27 cellular contexts compared by ENCODE assay signal in the genomic region with DNA sequence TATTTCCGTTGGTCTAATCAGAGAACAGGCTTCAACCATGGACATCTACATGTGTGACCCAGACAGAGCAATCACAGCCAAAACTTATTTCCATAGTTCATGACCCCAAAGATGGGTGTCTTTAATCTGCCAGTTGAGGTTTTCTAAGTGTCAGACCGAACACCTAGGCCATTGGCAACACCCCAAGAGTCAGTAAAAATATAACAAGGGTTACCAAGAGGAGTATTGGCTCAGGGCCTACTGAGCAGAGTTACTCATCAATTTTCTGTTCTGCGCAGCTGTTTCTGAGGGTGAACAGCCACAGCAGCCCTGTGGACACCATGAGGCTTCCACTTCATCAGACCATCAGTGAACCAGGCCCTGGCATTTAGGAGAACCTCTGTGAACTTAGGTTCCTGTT. TPM values are rescaled to one million over a fixed set of nuclear protein-coding genes. Genes with fewer than 3 reads are reported as not detected.
DNase-seq lines count a peak whose midpoint lies in the region; ATAC-seq and TF ChIP-seq lines count a peak whose summit lies in the region.
"Had no signal": no experiment of that assay in that cellular context is flagged by ENCODE, and none has a peak within 500 bp of the region (broad histone marks: within the 10 kb centered on the region; RNA-seq: fewer than 3 reads in every experiment).

No MANE protein-coding gene starts in this region.

- H3K4me1 Mint-ChIP-seq in activated CD8-positive, alpha-beta T cell treated with anti-CD3 and anti-CD28 coated beads for 36 hours (ENCODE audit: low read depth), result no peaks in the 10 kb centered on the region
- H3K4me1 Mint-ChIP-seq: GM23338 had no signal

- H3K36me3 Mint-ChIP-seq in activated CD8-positive, alpha-beta T cell treated with anti-CD3 and anti-CD28 coated beads for 36 hours (ENCODE audit: low read depth), result peaks cover 5% of the 10 kb centered on the region

- H3K9me3 Mint-ChIP-seq in activated CD8-positive, alpha-beta T cell treated with anti-CD3 and anti-CD28 coated beads for 36 hours, result no peaks in the 10 kb centered on the region
- H3K9me3 Mint-ChIP-seq: CD8-positive, alpha-beta T cell; GM23338; H9 had no signal

- intact Hi-C loops in lower leg skin (cut with DNase I; ENCODE audit: low total_unique reads), result no loop called here
- intact Hi-C loops in activated CD8-positive, alpha-beta T cell treated with anti-CD3 and anti-CD28 coated beads for 36 hours (cut with micrococcal nuclease), result no loop called here

- H3K27me3 Mint-ChIP-seq in activated CD8-positive, alpha-beta T cell treated with anti-CD3 and anti-CD28 coated beads for 36 hours, result no peaks in the 10 kb centered on the region
- H3K27me3 Mint-ChIP-seq: B cell had no signal

- no peak overlapping the region for H3K27ac Mint-ChIP-seq in activated CD8-positive, alpha-beta T cell treated with anti-CD3 and anti-CD28 coated beads for 36 hours
- H3K27ac Mint-ChIP-seq: B cell; CD8-positive, alpha-beta T cell; GM23338; H9 had no signal

- DNase-seq in LHCN-M2 (ENCODE audit: low read depth) (peak; percentile 75), RPMI8226 (peak; percentile 95), kidney tubule cell (ENCODE audit: low spot score) (peak; percentile 67), myocyte (ENCODE audit: low read depth) (peak; percentile 88), lower leg skin (ENCODE audit: low spot score in 2 of 2) (no peak), HT-29 (ENCODE audit: low spot score) (no peak)
- DNase-seq in activated CD8-positive, alpha-beta T cell treated with anti-CD3 and anti-CD28 coated beads for 36 hours, result no peak
- DNase-seq: Caco-2; CD8-positive, alpha-beta T cell; DMS79 treated with DMSO at 0.1 percent for 48 hours; GF-D8; H9; Kasumi-1; MM.1S; NCI-H2029; NCI-H446; NCI-H524 treated with DMSO at 0.1 percent for 48 hours; NCI-H774; SHP77 treated with DMSO at 0.1 percent for 48 hours had no signal

- TF ChIP-seq CTCF in lower leg skin (IDR thresholded peaks at IDR 0.05), result no peak
- TF ChIP-seq CTCF in activated CD8-positive, alpha-beta T cell treated with anti-CD3 and anti-CD28 coated beads for 36 hours (IDR thresholded peaks at IDR 0.05), result no peak

- no peak overlapping the region for H3K4me3 ChIP-seq in lower leg skin (ENCODE audit: low read depth, poor library complexity, severe bottlenecking)
- H3K4me3 ChIP-seq: GM23338, K562, SK-N-MC had no signal

- CTCF ChIA-PET in activated CD8-positive, alpha-beta T cell treated with anti-CD3 and anti-CD28 coated beads for 36 hours (lab: Charles Lee), result interaction anchor here (1.0 kb wide), 1 partner anchor 10 kb away, joined by 5 read pairs; no protein-coding TSS in a partner anchor

- no peak overlapping the region for H3K4me3 Mint-ChIP-seq in activated CD8-positive, alpha-beta T cell treated with anti-CD3 and anti-CD28 coated beads for 36 hours
- H3K4me3 Mint-ChIP-seq: B cell; CD8-positive, alpha-beta T cell; GM23338; H9 had no signal

- no peak for TF ChIP-seq POLR2A in lower leg skin (IDR thresholded peaks at IDR 0.05)
- TF ChIP-seq POLR2A in GM18505 (IDR thresholded peaks at IDR 0.05; ENCODE audit: borderline replicate concordance, extremely low read depth, insufficient read depth, insufficient read length), result no peak

- ATAC-seq in activated CD8-positive, alpha-beta T cell treated with anti-CD3 and anti-CD28 coated beads for 36 hours, result no peak
- no peak for ATAC-seq in GM18505 (IDR thresholded peaks at IDR 0.05; ENCODE audit: unreplicated experiment)
- ATAC-seq: CD8-positive, alpha-beta T cell; GM23338; K562; Panc1 had no signal

- POLR2A ChIA-PET in activated CD8-positive, alpha-beta T cell treated with anti-CD3 and anti-CD28 coated beads for 36 hours (lab: Charles Lee), result interaction anchor here (1.0 to 1.3 kb wide), 2 partner anchors 17 to 18 kb away, joined by 4 to 5 read pairs; partner anchors contain the start of gene GUCD1

- 83 to 88% methylated on average over 3 of the region's 3 CpGs for WGBS in lower leg skin, 2 donors

RNA-seq across cellular contexts. Expression of gene GUCD1, which starts 18.8 kb away (rescaled TPM):
- total RNA-seq in LHCN-M2 (2014; rRNA removed) (145 and 163 TPM in 2 replicates), myocyte (192 and 242 TPM in 2 replicates), lower leg skin (100 to 1,000 TPM in 1 of 4 donors, 10 to 100 TPM in 3; 67.0 to 124 (median 95.9) TPM)
- 81.2 TPM for polyA plus RNA-seq in LHCN-M2 (2012)
- polyA plus RNA-seq in myocyte (2012), result 99.8 TPM
- total RNA-seq in activated CD8-positive, alpha-beta T cell treated with anti-CD3 and anti-CD28 coated beads for 36 hours, result 100 to 1,000 TPM in 1 of 2 experiments, 10 to 100 TPM in 1; 99.7 to 111 TPM
- total RNA-seq in HT-29 (2014; rRNA removed; shearing (Covaris generic)), result 178 and 179 TPM in 2 replicates

RNA-seq across cellular contexts. Expression of gene SNRPD3, which starts 19.7 kb away (rescaled TPM):
- 133 TPM in 2 replicates for total RNA-seq in LHCN-M2 (2014; rRNA removed)
- 161 TPM for polyA plus RNA-seq in LHCN-M2 (2012)
- total RNA-seq in myocyte, result 169 and 202 TPM in 2 replicates
- polyA plus RNA-seq in myocyte (2012), result 156 TPM
- 100 to 1,000 TPM; 108 to 134 (median 116) TPM for total RNA-seq in lower leg skin
- total RNA-seq in activated CD8-positive, alpha-beta T cell treated with anti-CD3 and anti-CD28 coated beads for 36 hours, result 100 to 1,000 TPM; 153 to 165 TPM
- total RNA-seq in HT-29 (2014; rRNA removed; shearing (Covaris generic)), result 170 and 171 TPM in 2 replicates

RNA-seq across cellular contexts. Expression of gene UPB1, which starts 41.0 kb away (rescaled TPM):
- total RNA-seq in LHCN-M2 (2014; rRNA removed), result not detected in 2 replicates
- 0.02 TPM for polyA plus RNA-seq in LHCN-M2 (2012)
- 0.31 TPM in 1 of 2 replicates, not detected in the other for total RNA-seq in myocyte
- polyA plus RNA-seq in myocyte (2012), result 0.03 TPM
- total RNA-seq in lower leg skin, result 1 to 10 TPM in 3 of 4 donors, under 1 TPM in 1; 0.99 to 2.1 (median 1.9) TPM
- under 1 TPM; 0.16 to 0.49 TPM for total RNA-seq in activated CD8-positive, alpha-beta T cell treated with anti-CD3 and anti-CD28 coated beads for 36 hours
- not detected in 2 replicates for total RNA-seq in HT-29 (2014; rRNA removed; shearing (Covaris generic))
- total RNA-seq: GM23338, H9, HT1080 had no signal

RNA-seq across cellular contexts. Expression of gene LRRC75B, which starts 56.8 kb away (rescaled TPM):
- total RNA-seq in LHCN-M2 (2014; rRNA removed) (6.0 and 7.2 TPM in 2 replicates), myocyte (10.0 and 13.2 TPM in 2 replicates), lower leg skin (10 to 100 TPM; 12.5 to 19.2 (median 16.5) TPM)
- polyA plus RNA-seq in LHCN-M2 (2012), result 5.2 TPM
- 9.6 TPM for polyA plus RNA-seq in myocyte (2012)
- total RNA-seq in activated CD8-positive, alpha-beta T cell treated with anti-CD3 and anti-CD28 coated beads for 36 hours, result 1 to 10 TPM; 1.2 to 1.5 TPM
- total RNA-seq in HT-29 (2014; rRNA removed; shearing (Covaris generic)), result 11.7 and 13.5 TPM in 2 replicates
- total RNA-seq: CD8-positive, alpha-beta T cell; OCI-LY7 had no signal

Comparison
In these comparisons a context has a peak if more than half of its experiments do, and no peak if none do; other contexts are left out.
1. DNase-seq: peak in LHCN-M2 (single experiment), RPMI8226 (single experiment), kidney tubule cell (single experiment) and myocyte (single experiment); none in lower leg skin (0 of 2), activated CD8-positive, alpha-beta T cell treated with anti-CD3 and anti-CD28 coated beads for 36 hours (single experiment) and HT-29 (single experiment).